20 cellular contexts compared by ENCODE assay signal in the genomic region with DNA sequence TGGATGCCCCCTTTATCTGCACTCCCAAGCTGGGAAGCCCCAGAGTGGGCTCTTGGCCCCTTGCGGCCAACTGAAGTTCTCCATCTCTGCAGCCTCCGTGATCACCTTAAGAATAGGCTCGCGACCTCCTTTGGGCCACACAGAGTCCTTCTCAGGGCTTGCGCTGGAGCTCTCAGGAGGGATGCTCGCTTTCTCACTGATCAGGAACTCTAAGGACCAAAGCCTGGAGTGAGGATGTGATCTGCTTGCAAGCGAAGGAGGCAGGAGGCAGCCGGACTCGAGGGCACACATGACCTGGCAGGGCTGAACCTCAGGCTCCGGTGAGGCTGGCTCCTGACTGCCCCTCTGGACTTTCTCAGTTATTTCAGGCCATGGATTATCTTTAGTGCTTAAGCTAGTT.
"Had no signal": no experiment of that assay in that cellular context is flagged by ENCODE, and none has a peak within 500 bp of the region (broad histone marks: within the 10 kb centered on the region; RNA-seq: fewer than 3 reads in every experiment).

No MANE protein-coding gene starts in this region.

- H3K4me3 ChIP-seq: Peyer's patch had no signal

- H3K27me3 ChIP-seq: Peyer's patch had no signal

- H3K4me1 ChIP-seq: Peyer's patch had no signal

- ATAC-seq: activated naive CD4-positive, alpha-beta T cell treated with anti-CD3 and anti-CD28 coated beads, Interleukin-2, amount 50 U/mL, for 72 hours; activated naive CD8-positive, alpha-beta T cell treated with anti-CD3 and anti-CD28 coated beads, Interleukin-2, amount 50 U/mL, for 24 hours; activated T-cell treated with anti-CD3 and anti-CD28 coated beads, Interleukin-2, amount 50 U/mL, for 4 hours had no signal

- FAIRE-seq: astrocyte had no signal

- H3K36me3 ChIP-seq: Peyer's patch had no signal

- H3K27ac ChIP-seq: Peyer's patch had no signal

- H3K9me3 ChIP-seq: Peyer's patch had no signal

- DNase-seq: activated B cell treated with CpG ODN at 0.5 μM for 24 hours; activated CD4-positive, alpha-beta memory T cell treated with anti-CD3 and anti-CD28 coated beads for 36 hours; activated CD4-positive, alpha-beta T cell treated with anti-CD3 and anti-CD28 coated beads for 1 hour; activated CD4-positive, alpha-beta T cell treated with anti-CD3 and anti-CD28 coated beads, Interleukin-2, amount 10 ng/mL, durations not matched to agents 7 days and 5 days; activated CD8-positive, alpha-beta memory T cell treated with anti-CD3 and anti-CD28 coated beads for 24 hours; activated effector memory CD4-positive, alpha-beta T cell treated with anti-CD3 and anti-CD28 coated beads, Interleukin-2, amount 50 U/mL, for 16 hours; activated naive CD4-positive, alpha-beta T cell treated with Interleukin-2 at 50 U/mL for 16 hours; activated naive CD8-positive, alpha-beta T cell treated with anti-CD3 and anti-CD28 coated beads, Interleukin-2, amount 50 U/mL, for 24 hours; activated T-cell treated with anti-CD3 and anti-CD28 coated beads, Interleukin-2, amount 50 U/mL, for 4 hours; amniotic stem cell; Karpas-422; NCI-H1694; NCI-H2029; NCI-H510A treated with DMSO at 0.1 percent for 48 hours; NCI-H69; NK-92 treated with Interleukin-12 subunit alpha and Interleukin-12 subunit beta, amount 100 ng/mL, for 24 hours; Peyer's patch; SHP77 had no signal
